Comparison of ENCODE assay signal across 15 cellular contexts in the genomic region with DNA sequence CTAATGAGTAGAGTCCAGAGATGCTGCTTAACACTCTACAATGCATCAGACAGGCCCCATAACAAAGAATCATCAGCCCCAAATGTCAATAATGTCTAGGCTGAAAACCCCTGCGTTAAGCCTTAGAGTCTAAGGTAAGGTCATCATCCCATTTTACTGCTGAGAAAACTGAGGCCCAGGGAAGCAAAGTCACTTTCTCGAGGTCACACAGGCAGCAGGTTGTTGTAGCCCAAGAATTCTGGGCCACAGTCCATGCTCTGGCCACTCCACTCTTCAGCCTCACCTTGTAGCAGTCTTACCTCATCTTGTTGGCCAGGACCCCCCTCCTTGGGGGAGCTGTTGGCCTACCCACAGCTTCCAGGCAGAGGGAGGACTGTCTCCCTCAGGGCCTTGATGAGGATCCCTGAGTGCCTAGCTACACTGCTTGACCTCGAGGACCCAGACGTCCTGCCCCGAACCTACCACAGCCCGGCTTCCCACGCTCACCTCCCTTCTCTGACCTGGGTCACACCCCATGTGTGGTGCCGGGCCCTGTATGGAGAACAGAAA. TPM values are rescaled to one million over a fixed set of nuclear protein-coding genes. Genes with fewer than 3 reads are reported as not detected.
DNase-seq lines count a peak whose midpoint lies in the region; ATAC-seq, FAIRE-seq and TF ChIP-seq lines count a peak whose summit lies in the region.
"Had no signal": no experiment of that assay in that cellular context is flagged by ENCODE, and none has a peak within 500 bp of the region (broad histone marks: within the 10 kb centered on the region; RNA-seq: fewer than 3 reads in every experiment).

No MANE protein-coding gene starts in this region.

- H3K4me3 Mint-ChIP-seq in central memory CD8-positive, alpha-beta T cell, result no peak overlapping the region
- no peak overlapping the region for H3K4me3 Mint-ChIP-seq in nephron
- H3K4me3 Mint-ChIP-seq: activated CD4-positive, alpha-beta T cell treated with anti-CD3 and anti-CD28 coated beads, Interleukin-2, amount 10 ng/mL, durations not matched to agents 24 days and 14 days had no signal

- H3K36me3 ChIP-seq in BLaER1, result no peaks in the 10 kb centered on the region
- no peaks in the 10 kb centered on the region for H3K36me3 ChIP-seq in pancreas
- H3K36me3 ChIP-seq: adrenal gland, left lung, MG63, stomach had no signal

- peaks cover 26% of the 10 kb centered on the region for H3K4me1 Mint-ChIP-seq in central memory CD8-positive, alpha-beta T cell
- peaks cover 51% of the 10 kb centered on the region for H3K4me1 Mint-ChIP-seq in nephron

- H3K4me2 ChIP-seq in BLaER1, result peak overlapping the region; percentile 77

- H3K27me3 ChIP-seq in BLaER1 (no peaks in the 10 kb centered on the region), pancreas (no peaks in the 10 kb centered on the region)
- H3K27me3 ChIP-seq: adrenal gland, left lung, MG63, stomach had no signal

- 87 to 94% methylated on average over 8 of the region's 8 CpGs for WGBS in pancreas, 2 donors

- H3K36me3 Mint-ChIP-seq in central memory CD8-positive, alpha-beta T cell (ENCODE audit: insufficient read depth), result no peaks in the 10 kb centered on the region
- no peaks in the 10 kb centered on the region for H3K36me3 Mint-ChIP-seq in nephron (ENCODE audit: low read depth)

- H3K4me3 ChIP-seq in BLaER1 (no peak overlapping the region), pancreas (no peak overlapping the region)
- H3K4me3 ChIP-seq: adrenal gland, left lung, MG63, stomach had no signal

- ATAC-seq in HG03064 (IDR thresholded peaks at IDR 0.05; ENCODE audit: low read depth, unreplicated experiment) (peak; percentile 27), HG03280 (IDR thresholded peaks at IDR 0.05; ENCODE audit: unreplicated experiment) (no peak), HG03439 (IDR thresholded peaks at IDR 0.05; ENCODE audit: unreplicated experiment) (no peak), pancreas (no peak)
- ATAC-seq in central memory CD8-positive, alpha-beta T cell (replicated peaks; ENCODE audit: extremely low read depth, poor library complexity, severe bottlenecking), result no peak

- H3K9ac ChIP-seq in BLaER1, result 0 out of 2 replicates have a peak overlapping the region, but pooled peaks have one; percentile 1

- H4K20me1 ChIP-seq in BLaER1, result no peaks in the 10 kb centered on the region

- intact Hi-C loops in pancreas (cut with DNase I), result no loop called here

- peaks cover 56% of the 10 kb centered on the region for H3K4me1 ChIP-seq in BLaER1
- H3K4me1 ChIP-seq in pancreas, result peaks cover 0 to under 1% (median 0%) of the 10 kb centered on the region in 3 donors

- H3K27me3 Mint-ChIP-seq in central memory CD8-positive, alpha-beta T cell, result no peaks in the 10 kb centered on the region
- peaks cover 8% of the 10 kb centered on the region for H3K27me3 Mint-ChIP-seq in nephron (ENCODE audit: low read depth)
- H3K27me3 Mint-ChIP-seq: activated CD4-positive, alpha-beta T cell treated with anti-CD3 and anti-CD28 coated beads, Interleukin-2, amount 10 ng/mL, durations not matched to agents 24 days and 14 days had no signal

- FAIRE-seq in pancreas (lab: Jason Lieb, UNC), result no peak

- peak overlapping the region; percentile 73 for H3K27ac ChIP-seq in BLaER1
- H3K27ac ChIP-seq in pancreas, result peak overlapping the region in 1 of 4 donors; percentile 28

- no peaks in the 10 kb centered on the region for H3K9me3 Mint-ChIP-seq in central memory CD8-positive, alpha-beta T cell
- H3K9me3 Mint-ChIP-seq in nephron, result peaks cover 9% of the 10 kb centered on the region

- DNase-seq in central memory CD8-positive, alpha-beta T cell (ENCODE audit: low spot score in 2 of 2), result no peak
- no peak for DNase-seq in effector CD8-positive, alpha-beta T cell (lab: John Stamatoyannopoulos, UW)
- no peak for DNase-seq in pancreas
- DNase-seq: activated CD4-positive, alpha-beta T cell treated with anti-CD3 and anti-CD28 coated beads, Interleukin-2, amount 10 ng/mL, durations not matched to agents 24 days and 14 days; DND-41; NCI-H2081 had no signal

- TF ChIP-seq CTCF in nephron (IDR thresholded peaks at IDR 0.05; ENCODE audit: unreplicated experiment in 3 of 3) (no peak), pancreas (IDR thresholded peaks at IDR 0.05) (no peak)

- peak overlapping the region; percentile 53 for H3K27ac Mint-ChIP-seq in central memory CD8-positive, alpha-beta T cell (ENCODE audit: low read depth)
- H3K27ac Mint-ChIP-seq in nephron, result peak overlapping the region in 2 of 3 experiments; percentile 73 to 89

- H3K9me3 ChIP-seq in BLaER1 (no peaks in the 10 kb centered on the region), pancreas (no peaks in the 10 kb centered on the region)
- H3K9me3 ChIP-seq: adrenal gland, left lung, MG63, stomach had no signal

RNA-seq across cellular contexts. Expression of gene SMAD7, which starts 54.4 kb away (rescaled TPM):
- total RNA-seq in pancreas, result 10 to 100 TPM in 2 of 6 donors, 1 to 10 TPM in 4; 5.3 to 22.4 (median 6.8) TPM
- 1 to 10 TPM; 4.2 to 8.2 TPM for polyA plus RNA-seq in pancreas
